11 cellular contexts compared by ENCODE assay signal in genomic region chr2:145380436-145381017, GRCh38.
DNase-seq lines count a peak whose midpoint lies in the region; ATAC-seq, FAIRE-seq and TF ChIP-seq lines count a peak whose summit lies in the region.
"Had no signal": no experiment of that assay in that cellular context is flagged by ENCODE, and none has a peak within 500 bp of the region (broad histone marks: within the 10 kb centered on the region; RNA-seq: fewer than 3 reads in every experiment).

No MANE protein-coding gene starts in this region.

- no peak overlapping the region for H2AK5ac ChIP-seq in neuronal stem cell (ENCODE audit: low read depth, low read length)

- H3K9me3 Mint-ChIP-seq in activated naive CD4-positive, alpha-beta T cell treated with anti-CD3 and anti-CD28 coated beads for 36 hours: no peaks in the 10 kb centered on the region
- H3K9me3 Mint-ChIP-seq: stimulated activated naive CD8-positive, alpha-beta T cell treated with anti-CD3 and anti-CD28 coated beads, Interleukin-15, amount 100 ng/mL, for 72 hours; T-helper 2 cell treated with Interferon-gamma antibody and Interleukin-4, amounts not matched to agents 5 μg/mL and 100 μg/mL, for 36 hours had no signal

- H3K4me1 ChIP-seq in endothelial cell of umbilical vein (ENCODE audit: control insufficient read depth, extremely low read depth, insufficient read depth, low read length): peaks cover 2% of the 10 kb centered on the region
- H3K4me1 ChIP-seq in psoas muscle: no peaks in the 10 kb centered on the region
- no peaks in the 10 kb centered on the region for H3K4me1 ChIP-seq in neuronal stem cell (ENCODE audit: control insufficient read depth in 2 of 2, insufficient read depth in 1 of 2, low read depth in 1 of 2, low read length in 2 of 2)

- dilution Hi-C loops in endothelial cell of umbilical vein (cut with MboI; ENCODE audit: extremely low pct_ligation_motif_present, low sequenced_read_pairs): no loop called here

- no peak for TF ChIP-seq POLR2A in endothelial cell of umbilical vein (IDR thresholded peaks at IDR 0.05; ENCODE audit: low read depth, low read length)

- H3K18ac ChIP-seq in neuronal stem cell (ENCODE audit: low read length): no peak overlapping the region

- H3K27ac Mint-ChIP-seq in activated naive CD4-positive, alpha-beta T cell treated with anti-CD3 and anti-CD28 coated beads for 36 hours: no peak overlapping the region
- H3K27ac Mint-ChIP-seq: stimulated activated naive CD8-positive, alpha-beta T cell treated with anti-CD3 and anti-CD28 coated beads, Interleukin-15, amount 100 ng/mL, for 72 hours; T-helper 2 cell treated with Interferon-gamma antibody and Interleukin-4, amounts not matched to agents 5 μg/mL and 100 μg/mL, for 36 hours had no signal

- no peak overlapping the region for H3K27ac ChIP-seq in endothelial cell of umbilical vein (ENCODE audit: insufficient read depth, low read depth, low read length)
- H3K27ac ChIP-seq in psoas muscle: no peak overlapping the region
- no peak overlapping the region for H3K27ac ChIP-seq in neuronal stem cell (replicated peaks; ENCODE audit: low read length)

- CTCF ChIA-PET in endothelial cell of umbilical vein (lab: Charles Lee): no interaction called here
- CTCF ChIA-PET in activated naive CD4-positive, alpha-beta T cell treated with anti-CD3 and anti-CD28 coated beads for 36 hours (lab: Charles Lee): no interaction called here

- intact Hi-C loops in endothelial cell of umbilical vein (cut with micrococcal nuclease): loop anchor here (10.0 kb wide), 1 partner anchor 376 kb away; no protein-coding TSS in a partner anchor
- intact Hi-C loops in psoas muscle (cut with DNase I): no loop called here
- intact Hi-C loops in activated naive CD4-positive, alpha-beta T cell treated with anti-CD3 and anti-CD28 coated beads for 36 hours (cut with micrococcal nuclease): no loop called here

- no peaks in the 10 kb centered on the region for H4K20me1 ChIP-seq in endothelial cell of umbilical vein (replicated peaks; ENCODE audit: control insufficient read depth, extremely low read depth, insufficient read depth, low read length)

- no peak overlapping the region for H4K8ac ChIP-seq in neuronal stem cell (ENCODE audit: low read depth, low read length)

- TF ChIP-seq CTCF in endothelial cell of umbilical vein (IDR thresholded peaks at IDR 0.05; ENCODE audit: extremely low read depth in 1 of 2, insufficient read depth in 1 of 2, low read depth in 1 of 2, low read length in 2 of 2): no peak
- no peak for TF ChIP-seq CTCF in psoas muscle (IDR thresholded peaks at IDR 0.05)

- H3K36me3 ChIP-seq in endothelial cell of umbilical vein (ENCODE audit: control insufficient read depth in 2 of 2, extremely low read depth in 1 of 2, insufficient read depth in 2 of 2, low read length in 2 of 2) (no peaks in the 10 kb centered on the region), psoas muscle (ENCODE audit: insufficient read depth in 1 of 2, low read depth in 1 of 2) (no peaks in the 10 kb centered on the region), neuronal stem cell (replicated peaks in 1 of 2; ENCODE audit: control insufficient read depth in 2 of 2, insufficient read depth in 2 of 2, low read length in 2 of 2) (no peaks in the 10 kb centered on the region)

- H3K79me2 ChIP-seq in endothelial cell of umbilical vein (ENCODE audit: control insufficient read depth, insufficient read depth, low read length): no peaks in the 10 kb centered on the region

- H3K4me3 ChIP-seq in endothelial cell of umbilical vein (replicated peaks in 1 of 3; ENCODE audit: insufficient read depth in 1 of 3, low read depth in 1 of 3, low read length in 3 of 3): no peak overlapping the region
- no peak overlapping the region for H3K4me3 ChIP-seq in psoas muscle
- no peak overlapping the region for H3K4me3 ChIP-seq in neuronal stem cell (ENCODE audit: low read length in 2 of 2)

- H3K14ac ChIP-seq in neuronal stem cell (ENCODE audit: low read length): no peak overlapping the region

- H3K23ac ChIP-seq in neuronal stem cell (ENCODE audit: low read depth, low read length, poor library complexity): no peak overlapping the region

- H3K4me2 ChIP-seq in endothelial cell of umbilical vein (ENCODE audit: insufficient read depth, low read length) (no peak overlapping the region), neuronal stem cell (ENCODE audit: insufficient read depth, low read length, poor library complexity, severe bottlenecking) (no peak overlapping the region)

- no peak overlapping the region for H3K4ac ChIP-seq in neuronal stem cell (ENCODE audit: low read length)

- H3K27me3 Mint-ChIP-seq in activated naive CD4-positive, alpha-beta T cell treated with anti-CD3 and anti-CD28 coated beads for 36 hours (ENCODE audit: low read depth): peaks cover 2% of the 10 kb centered on the region
- H3K27me3 Mint-ChIP-seq: stimulated activated naive CD8-positive, alpha-beta T cell treated with anti-CD3 and anti-CD28 coated beads, Interleukin-15, amount 100 ng/mL, for 72 hours had no signal

- H2AFZ ChIP-seq in endothelial cell of umbilical vein (ENCODE audit: low read depth, low read length) (no peak overlapping the region), neuronal stem cell (ENCODE audit: low read length) (no peak overlapping the region)

- H4K91ac ChIP-seq in neuronal stem cell (ENCODE audit: low read depth, low read length, poor library complexity): no peak overlapping the region

- H2BK120ac ChIP-seq in neuronal stem cell (ENCODE audit: low read depth, low read length): no peak overlapping the region

- no peak overlapping the region for H2BK12ac ChIP-seq in neuronal stem cell (ENCODE audit: low read length)

- H3K9me1 ChIP-seq in endothelial cell of umbilical vein (replicated peaks; ENCODE audit: control insufficient read depth, extremely low read depth, insufficient read depth, low read length): no peaks in the 10 kb centered on the region

- peak; percentile 29 for DNase-seq in GM03348 (ENCODE audit: low spot score)
- peak; percentile 66 to 84 for DNase-seq in NCI-H446 (lab: John Stamatoyannopoulos, UW)
- peak; percentile 74 for DNase-seq in endothelial cell of umbilical vein (ENCODE audit: low read depth, low spot score)
- DNase-seq in psoas muscle: no peak
- no peak for DNase-seq in activated naive CD4-positive, alpha-beta T cell treated with anti-CD3 and anti-CD28 coated beads for 36 hours
- no peak for DNase-seq in neuronal stem cell (ENCODE audit: low spot score)
- DNase-seq: NCI-H774; stimulated activated naive CD8-positive, alpha-beta T cell treated with anti-CD3 and anti-CD28 coated beads, Interleukin-15, amount 100 ng/mL, for 72 hours had no signal

- H3K9ac ChIP-seq in endothelial cell of umbilical vein (replicated peaks; ENCODE audit: extremely low read depth, insufficient read depth, low read length): no peak overlapping the region
- H3K9ac ChIP-seq in neuronal stem cell (ENCODE audit: low read depth, low read length, poor library complexity): no peak overlapping the region

- no peaks in the 10 kb centered on the region for H3K9me3 ChIP-seq in endothelial cell of umbilical vein (replicated peaks; ENCODE audit: control insufficient read depth, insufficient read depth, low read length)
- H3K9me3 ChIP-seq in psoas muscle: no peaks in the 10 kb centered on the region
- no peaks in the 10 kb centered on the region for H3K9me3 ChIP-seq in neuronal stem cell (replicated peaks in 1 of 2; ENCODE audit: control insufficient read depth in 2 of 2, insufficient read depth in 1 of 2, low read depth in 1 of 2, low read length in 2 of 2)

- no peaks in the 10 kb centered on the region for H3K79me1 ChIP-seq in neuronal stem cell (ENCODE audit: low read depth, low read length)

- H3K36me3 Mint-ChIP-seq in activated naive CD4-positive, alpha-beta T cell treated with anti-CD3 and anti-CD28 coated beads for 36 hours (ENCODE audit: low read depth): no peaks in the 10 kb centered on the region

- peak; percentile 91 for FAIRE-seq in endothelial cell of umbilical vein (lab: Jason Lieb, UNC)

- WGBS in psoas muscle, 3 donors: 25 to 40% (median 26%) methylated on average over 4 of the region's 4 CpGs
- no CpG with 5 or more reads among the region's 4 CpGs for WGBS in neuronal stem cell (ENCODE audit: extremely low coverage in 2 of 2, insufficient read length in 2 of 2, insufficient replicate concordance in 1 of 2), 2 donors

- H3K4me1 Mint-ChIP-seq in activated naive CD4-positive, alpha-beta T cell treated with anti-CD3 and anti-CD28 coated beads for 36 hours (ENCODE audit: low read depth): no peaks in the 10 kb centered on the region
- H3K4me1 Mint-ChIP-seq: stimulated activated naive CD8-positive, alpha-beta T cell treated with anti-CD3 and anti-CD28 coated beads, Interleukin-15, amount 100 ng/mL, for 72 hours had no signal

- H3K4me3 Mint-ChIP-seq in activated naive CD4-positive, alpha-beta T cell treated with anti-CD3 and anti-CD28 coated beads for 36 hours: no peak overlapping the region
- H3K4me3 Mint-ChIP-seq: stimulated activated naive CD8-positive, alpha-beta T cell treated with anti-CD3 and anti-CD28 coated beads, Interleukin-15, amount 100 ng/mL, for 72 hours; T-helper 2 cell treated with Interferon-gamma antibody and Interleukin-4, amounts not matched to agents 5 μg/mL and 100 μg/mL, for 36 hours had no signal

- no TSS peak for BruUV-seq in endothelial cell of umbilical vein (replicated peaks; lab: Mats Ljungman, UMichigan)

- no peak overlapping the region for H2BK5ac ChIP-seq in neuronal stem cell (ENCODE audit: low read length)

- ATAC-seq in psoas muscle: peak; percentile 40 to 73 (median 51)
- ATAC-seq in GM21360 (IDR thresholded peaks at IDR 0.05; ENCODE audit: unreplicated experiment): no peak
- ATAC-seq in HG03469 (IDR thresholded peaks at IDR 0.05; ENCODE audit: unreplicated experiment): no peak
- ATAC-seq: stimulated activated naive CD8-positive, alpha-beta T cell treated with anti-CD3 and anti-CD28 coated beads, Interleukin-15, amount 100 ng/mL, for 72 hours had no signal

- H3K27me3 ChIP-seq in endothelial cell of umbilical vein (ENCODE audit: control insufficient read depth in 2 of 2, insufficient read depth in 2 of 2, low read length in 2 of 2): no peaks in the 10 kb centered on the region
- H3K27me3 ChIP-seq in psoas muscle (ENCODE audit: insufficient read depth in 3 of 3, low read length in 2 of 3): peaks cover 0 to 3% (median 0%) of the 10 kb centered on the region in 3 donors
- H3K27me3 ChIP-seq in neuronal stem cell (ENCODE audit: control insufficient read depth in 3 of 3, insufficient read depth in 3 of 3, low read depth in 1 of 3, low read length in 3 of 3): no peaks in the 10 kb centered on the region

- H2BK15ac ChIP-seq in neuronal stem cell (ENCODE audit: low read length): no peak overlapping the region

- POLR2A ChIA-PET in endothelial cell of umbilical vein (lab: Charles Lee): no interaction called here

TF ChIP-seq in endothelial cell of umbilical vein, 7 proteins besides CTCF, POLR2A, EP300 and RAD21 (continues in another document):
- TF ChIP-seq GATA2 (IDR thresholded peaks at IDR 0.05; ENCODE audit: insufficient read depth, insufficient read length, low read depth, low read length) (peak; percentile 72), POLR2AphosphoS5 (IDR thresholded peaks at IDR 0.05; ENCODE audit: insufficient read depth, low read depth, low read length) (no peak), JUN (IDR thresholded peaks at IDR 0.05; ENCODE audit: borderline replicate concordance, insufficient read depth, insufficient read length, low read depth) (peak; percentile 76)

Comparison
In these comparisons a context has a peak if more than half of its experiments do, and no peak if none do; other contexts are left out.
1. DNase-seq: peak in GM03348 (single experiment), NCI-H446 (2 of 2) and endothelial cell of umbilical vein (single experiment); none in psoas muscle (0 of 2), activated naive CD4-positive, alpha-beta T cell treated with anti-CD3 and anti-CD28 coated beads for 36 hours (single experiment) and neuronal stem cell (single experiment).
2. ATAC-seq: peak in psoas muscle (4 of 4); none in GM21360 (single experiment) and HG03469 (single experiment).